Comparison of ENCODE assay signal across 19 cellular contexts in the genomic region with DNA sequence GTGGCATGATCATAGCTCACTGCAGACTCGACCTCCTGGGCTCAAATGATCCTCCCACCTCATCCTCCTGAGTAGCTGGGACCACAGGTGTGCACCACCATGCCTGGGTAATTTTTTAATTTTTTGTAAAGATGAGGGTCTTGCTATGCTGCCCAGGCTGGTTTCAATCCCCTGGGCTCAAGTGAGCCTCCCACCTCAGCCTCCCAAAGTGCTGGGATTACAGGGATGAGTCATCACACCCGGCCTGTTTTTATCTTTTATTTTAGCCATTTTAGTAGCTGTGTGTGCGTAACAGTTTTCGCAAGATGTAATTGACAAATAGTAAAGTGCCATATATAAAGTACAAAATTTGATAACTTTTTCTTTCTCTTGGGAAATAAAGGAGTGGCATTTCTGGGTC.
"Had no signal": no experiment of that assay in that cellular context is flagged by ENCODE, and none has a peak within 500 bp of the region (broad histone marks: within the 10 kb centered on the region; RNA-seq: fewer than 3 reads in every experiment).

No MANE protein-coding gene starts in this region.

- ATAC-seq: activated CD4-positive, CD25-positive, alpha-beta regulatory T cell treated with anti-CD3 and anti-CD28 coated beads, Interleukin-2, amount 50 U/mL, for 24 hours; activated naive CD4-positive, alpha-beta T cell treated with anti-CD3 and anti-CD28 coated beads, Interleukin-2, amount 50 U/mL, for 72 hours; activated T-cell treated with anti-CD3 and anti-CD28 coated beads, Interleukin-2, amount 50 U/mL, for 72 hours; heart right ventricle; stimulated activated naive CD8-positive, alpha-beta T cell treated with anti-CD3 and anti-CD28 coated beads, Interleukin-15, Interleukin-2, amounts not matched to agents 100 U/mL and 50 U/mL, for 24 hours had no signal

- H3K27me3 ChIP-seq: adrenal gland, cardiac muscle cell, esophagus muscularis mucosa, heart right ventricle, tibial artery had no signal

- H3K27me3 Mint-ChIP-seq: dendritic cell treated with granulocyte-macrophage colony-stimulating factor and Interleukin-4, amounts not matched to agents 40 ng/mL and 50 ng/mL, for 4 days; progenitor cell of endocrine pancreas had no signal

- H3K4me3 Mint-ChIP-seq: activated T-cell treated with anti-CD3 and anti-CD28 coated beads, Interleukin-2, amount 50 U/mL, for 72 hours; dendritic cell treated with granulocyte-macrophage colony-stimulating factor and Interleukin-4, amounts not matched to agents 40 ng/mL and 50 ng/mL, for 4 days; neural crest cell had no signal

- H3K36me3 ChIP-seq: adrenal gland, cardiac muscle cell, esophagus muscularis mucosa, heart right ventricle, left ventricle myocardium inferior, tibial artery had no signal

- H3K27ac Mint-ChIP-seq: activated naive CD4-positive, alpha-beta T cell treated with anti-CD3 and anti-CD28 coated beads, Interleukin-2, amount 50 U/mL, for 72 hours; activated T-cell treated with anti-CD3 and anti-CD28 coated beads, Interleukin-2, amount 50 U/mL, for 72 hours; progenitor cell of endocrine pancreas had no signal

- H3K4me3 ChIP-seq: adrenal gland, cardiac muscle cell, esophagus muscularis mucosa, heart right ventricle, left ventricle myocardium inferior, tibial artery had no signal

- H3K27ac ChIP-seq: adrenal gland, cardiac muscle cell, esophagus muscularis mucosa, tibial artery had no signal

- DNase-seq: activated CD4-positive, alpha-beta T cell treated with anti-CD3 and anti-CD28 coated beads, Interleukin-2, amount 50 U/mL, for 1 hour; activated gamma-delta T cell; activated T-cell treated with anti-CD3 and anti-CD28 coated beads, Interleukin-2, amount 50 U/mL, for 72 hours; adrenal gland; effector CD8-positive, alpha-beta T cell; heart right ventricle; kidney glomerular epithelial cell; left ventricle myocardium inferior; stimulated activated CD4-positive, alpha-beta T cell treated with anti-CD3 and anti-CD28 coated beads, Interleukin-2, amount 100 ng/mL, for 24 hours; stimulated activated naive CD8-positive, alpha-beta T cell treated with anti-CD3 and anti-CD28 coated beads, Interleukin-15, Interleukin-2, amounts not matched to agents 100 U/mL and 50 U/mL, for 24 hours; substantia nigra; tibial artery had no signal

- H3K4me1 ChIP-seq: adrenal gland had no signal

- H3K9me3 ChIP-seq: adrenal gland, esophagus muscularis mucosa, heart right ventricle, left ventricle myocardium inferior, tibial artery had no signal

- H3K9me3 Mint-ChIP-seq: activated naive CD4-positive, alpha-beta T cell treated with anti-CD3 and anti-CD28 coated beads, Interleukin-2, amount 50 U/mL, for 72 hours; activated T-cell treated with anti-CD3 and anti-CD28 coated beads, Interleukin-2, amount 50 U/mL, for 72 hours; dendritic cell treated with granulocyte-macrophage colony-stimulating factor and Interleukin-4, amounts not matched to agents 40 ng/mL and 50 ng/mL, for 4 days; neural crest cell had no signal

- H3K36me3 Mint-ChIP-seq: activated naive CD4-positive, alpha-beta T cell treated with anti-CD3 and anti-CD28 coated beads, Interleukin-2, amount 50 U/mL, for 72 hours had no signal
